ENCODE assay signal across 16 cellular contexts in genomic region chr10:91974960-91975359, GRCh38. TPM values are rescaled to one million over a fixed set of nuclear protein-coding genes. Genes with fewer than 3 reads are reported as not detected.
DNase-seq lines count a peak whose midpoint lies in the region; ATAC-seq and TF ChIP-seq lines count a peak whose summit lies in the region.
"Had no signal": no experiment of that assay in that cellular context is flagged by ENCODE, and none has a peak within 500 bp of the region (broad histone marks: within the 10 kb centered on the region; RNA-seq: fewer than 3 reads in every experiment).

No MANE protein-coding gene starts in this region.

- intact Hi-C loops in upper lobe of right lung (cut with DNase I), result no loop called here

- no peak for TF ChIP-seq CTCF in fibroblast of the aortic adventitia (IDR thresholded peaks at IDR 0.05; ENCODE audit: insufficient read depth, low read length)
- no peak for TF ChIP-seq CTCF in upper lobe of right lung (IDR thresholded peaks at IDR 0.05)
- TF ChIP-seq CTCF in tibial nerve (IDR thresholded peaks at IDR 0.05), result no peak

- ATAC-seq in T-helper 17 cell (no peak), HG02973 (IDR thresholded peaks at IDR 0.05; ENCODE audit: unreplicated experiment) (no peak), upper lobe of right lung (no peak)

- TF ChIP-seq EP300 in tibial nerve (IDR thresholded peaks at IDR 0.05), result no peak

- peaks cover 30% of the 10 kb centered on the region for H3K36me3 ChIP-seq in upper lobe of right lung
- H3K36me3 ChIP-seq in tibial nerve, result peaks cover 0 to 20% (median 0%) of the 10 kb centered on the region in 3 donors
- H3K36me3 ChIP-seq: breast epithelium had no signal

- H3K27ac Mint-ChIP-seq in T-helper 17 cell, result peak overlapping the region; percentile 3

- H3K36me3 Mint-ChIP-seq in T-helper 17 cell (ENCODE audit: low read depth), result peaks cover 10% of the 10 kb centered on the region

- no peak overlapping the region for H3K4me3 Mint-ChIP-seq in T-helper 17 cell
- H3K4me3 Mint-ChIP-seq: CD8-positive, alpha-beta memory T cell; neural crest cell had no signal

- H3K27ac ChIP-seq in upper lobe of right lung, result no peak overlapping the region
- H3K27ac ChIP-seq in tibial nerve, result no peak overlapping the region
- H3K27ac ChIP-seq: breast epithelium, esophagus squamous epithelium, left lung had no signal

- H3K27me3 ChIP-seq in upper lobe of right lung (no peaks in the 10 kb centered on the region), tibial nerve (no peaks in the 10 kb centered on the region)
- H3K27me3 ChIP-seq: breast epithelium, esophagus squamous epithelium, left lung had no signal

- TF ChIP-seq POLR2A in tibial nerve (IDR thresholded peaks at IDR 0.05), result no peak

- 81 to 86% methylated on average over 2 of the region's 2 CpGs for WGBS in tibial nerve, 2 donors

- peak; percentile 32 for DNase-seq in ACHN
- DNase-seq in GM04504 (ENCODE audit: low read depth), result peak; percentile 13
- DNase-seq in T-helper 17 cell, result no peak
- peak; percentile 68 for DNase-seq in fibroblast of the aortic adventitia (ENCODE audit: low read depth)
- DNase-seq in cerebellum (ENCODE audit: low spot score), result no peak
- no peak for DNase-seq in upper lobe of right lung
- DNase-seq in tibial nerve (ENCODE audit: low spot score in 2 of 2), result no peak
- DNase-seq: CD8-positive, alpha-beta memory T cell; esophagus squamous epithelium; GOT3; KBM-7; left lung; NCI-H2081 treated with DMSO at 0.1 percent for 48 hours had no signal

- H3K4me1 ChIP-seq in upper lobe of right lung (no peaks in the 10 kb centered on the region), tibial nerve (no peaks in the 10 kb centered on the region)
- H3K4me1 ChIP-seq: breast epithelium, esophagus squamous epithelium, left lung had no signal

- in situ Hi-C loops in ACHN (cut with HindIII; ENCODE audit: low pct_ligation_motif_present, low pct_unique_long_range_greater_than_20kb, low sequenced_read_pairs), result no loop called here

- H3K27me3 Mint-ChIP-seq in T-helper 17 cell, result no peaks in the 10 kb centered on the region
- H3K27me3 Mint-ChIP-seq: CD8-positive, alpha-beta memory T cell had no signal

- H3K4me3 ChIP-seq in fibroblast of the aortic adventitia (ENCODE audit: low read depth, low read length) (no peak overlapping the region), upper lobe of right lung (no peak overlapping the region), tibial nerve (no peak overlapping the region)
- H3K4me3 ChIP-seq: breast epithelium, esophagus squamous epithelium, left lung had no signal

- H3K9me3 ChIP-seq in T-helper 17 cell (ENCODE audit: control insufficient read depth, low read length, poor library complexity, severe bottlenecking) (no peaks in the 10 kb centered on the region), upper lobe of right lung (no peaks in the 10 kb centered on the region), tibial nerve (no peaks in the 10 kb centered on the region)
- H3K9me3 ChIP-seq: breast epithelium, esophagus squamous epithelium, left lung had no signal

- peaks cover 4% of the 10 kb centered on the region for H3K4me1 Mint-ChIP-seq in T-helper 17 cell
- H3K4me1 Mint-ChIP-seq: neural crest cell had no signal

RNA-seq across cellular contexts. Expression of gene BTAF1, which starts 51.4 kb away (rescaled TPM):
- total RNA-seq in T-helper 17 cell, result 10 to 100 TPM; 66.8 to 68.9 TPM
- total RNA-seq in fibroblast of the aortic adventitia (ENCODE audit: low replicate concordance), result 43.0 and 58.6 TPM in 2 replicates
- total RNA-seq in cerebellum, result 62.3 TPM
- total RNA-seq in upper lobe of right lung, result 28.6 TPM
- total RNA-seq in tibial nerve, result 10 to 100 TPM; 50.4 to 76.7 (median 58.1) TPM

Comparison
In these comparisons a context has a peak if more than half of its experiments do, and no peak if none do; other contexts are left out.
1. DNase-seq: peak in ACHN (single experiment), GM04504 (single experiment) and fibroblast of the aortic adventitia (single experiment); none in T-helper 17 cell (0 of 3), cerebellum (single experiment), upper lobe of right lung (single experiment) and tibial nerve (0 of 2).